Comparison of ENCODE assay signal across 24 cellular contexts in the genomic region with DNA sequence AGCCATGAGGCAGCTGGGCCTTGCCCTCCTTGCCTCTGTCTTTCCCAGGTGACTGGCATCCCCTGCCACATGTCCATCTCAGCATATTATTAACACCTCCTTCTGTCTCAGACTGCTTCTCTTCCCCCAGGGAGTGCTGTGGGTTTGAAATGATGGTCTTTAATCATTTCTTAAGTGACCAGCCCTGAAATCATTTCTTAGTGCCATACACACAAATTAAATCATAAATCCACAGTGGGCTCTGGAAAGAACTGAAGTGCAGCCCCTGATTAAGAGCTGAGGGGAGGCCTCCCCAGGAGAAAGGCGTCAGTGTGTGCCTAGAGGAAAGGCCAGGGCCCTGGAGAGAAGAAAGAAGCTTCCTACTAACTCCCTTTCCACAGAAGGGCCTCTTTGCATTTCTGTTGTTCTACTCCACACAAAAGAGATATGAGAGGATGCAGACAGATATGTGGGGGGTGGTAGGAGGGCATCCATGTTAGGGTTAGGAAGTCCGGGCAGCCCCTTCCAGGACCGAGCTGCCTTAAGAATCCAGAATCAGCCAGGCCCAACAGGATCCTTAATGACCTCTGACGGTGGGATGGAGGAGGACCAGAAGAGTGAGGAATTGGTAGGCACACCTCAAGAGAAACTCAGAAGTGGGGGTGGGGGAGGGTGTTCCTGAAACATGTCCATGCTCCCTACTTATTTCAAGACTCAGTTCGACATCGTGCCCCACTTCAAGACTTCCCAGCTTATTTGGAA.
"Had no signal": no experiment of that assay in that cellular context is flagged by ENCODE, and none has a peak within 500 bp of the region (broad histone marks: within the 10 kb centered on the region; RNA-seq: fewer than 3 reads in every experiment).

No MANE protein-coding gene starts in this region.

- ATAC-seq: left colon; left lung; lower lobe of right lung; naive thymus-derived CD8-positive, alpha-beta T cell; right lobe of liver; stimulated activated memory B cell treated with anti-CD40 and anti-IgM and Interleukin-4, amounts not matched to agents 10 μg/mL and 1 μg/mL and 100 μg/mL, for 72 hours; stimulated activated naive CD8-positive, alpha-beta T cell treated with anti-CD3 and anti-CD28 coated beads, Interleukin-15, amount 100 ng/mL, for 72 hours had no signal

- H3K4me1 ChIP-seq: left lung, lower lobe of right lung, right atrium auricular region, right lobe of liver, transverse colon, upper lobe of left lung had no signal

- DNase-seq: hypothalamus; immature natural killer cell; kidney; left colon; left lung; lower lobe of right lung; mammary epithelial cell; mesenchymal stem cell; naive thymus-derived CD8-positive, alpha-beta T cell; occipital lobe; right lobe of liver; stimulated activated CD4-positive, alpha-beta T cell treated with anti-CD3 and anti-CD28 coated beads, Interleukin-1b, Interleukin-23, amount 100 ng/mL, for 48 hours; stimulated activated CD4-positive, alpha-beta T cell treated with anti-CD3 and anti-CD28 coated beads, Interleukin-2, amount 100 ng/mL, for 48 hours; stimulated activated CD4-positive, alpha-beta T cell treated with anti-CD3 and anti-CD28 coated beads, Interleukin-4, amount 100 ng/mL, for 4 hours; stimulated activated CD8-positive, alpha-beta memory T cell treated with anti-CD3 and anti-CD28 coated beads, Interleukin-4, amount 100 ng/mL, for 48 hours; stimulated activated naive CD4-positive, alpha-beta T cell treated with Interleukin-2 at 50 U/mL for 16 hours; stimulated activated naive CD8-positive, alpha-beta T cell treated with anti-CD3 and anti-CD28 coated beads, Interleukin-15, amount 100 ng/mL, for 72 hours; substantia nigra; transverse colon; upper lobe of left lung had no signal

- H3K27ac ChIP-seq: left lung, lower lobe of right lung, neutrophil, right atrium auricular region, right lobe of liver, transverse colon, upper lobe of left lung had no signal

- H3K27me3 ChIP-seq: left lung, neutrophil, right atrium auricular region, right lobe of liver, transverse colon, upper lobe of left lung had no signal

- H3K9me3 ChIP-seq: left lung, lower lobe of right lung, neutrophil, right atrium auricular region, right lobe of liver, transverse colon, upper lobe of left lung had no signal

- H3K4me3 ChIP-seq: left lung, lower lobe of right lung, right atrium auricular region, right lobe of liver, smooth muscle cell, transverse colon, upper lobe of left lung had no signal

- H3K36me3 ChIP-seq: left lung, lower lobe of right lung, neutrophil, right atrium auricular region, right lobe of liver, transverse colon, upper lobe of left lung had no signal
